In genomic region chr12:124010687-124011086, GRCh38 we compare ENCODE assay signal across 28 cellular contexts. TPM values are rescaled to one million over a fixed set of nuclear protein-coding genes. Genes with fewer than 3 reads are reported as not detected.
DNase-seq lines count a peak whose midpoint lies in the region; ATAC-seq and TF ChIP-seq lines count a peak whose summit lies in the region.
"Had no signal": no experiment of that assay in that cellular context is flagged by ENCODE, and none has a peak within 500 bp of the region (broad histone marks: within the 10 kb centered on the region; RNA-seq: fewer than 3 reads in every experiment).

No MANE protein-coding gene starts in this region.

- peaks cover 58% of the 10 kb centered on the region for H3K36me3 Mint-ChIP-seq in stimulated activated naive CD8-positive, alpha-beta T cell treated with anti-CD3 and anti-CD28 coated beads, Interleukin-15, Interleukin-2, amounts not matched to agents 100 ng/mL and 50 ng/mL, for 24 hours (ENCODE audit: low read depth)
- H3K36me3 Mint-ChIP-seq in WTC11 (peaks cover 26% of the 10 kb centered on the region), endothelial cell (ENCODE audit: low read depth, unreplicated experiment) (peaks cover 40% of the 10 kb centered on the region)

- no peak for ATAC-seq in stimulated activated naive CD8-positive, alpha-beta T cell treated with anti-CD3 and anti-CD28 coated beads, Interleukin-15, Interleukin-2, amounts not matched to agents 100 U/mL and 50 U/mL, for 24 hours
- ATAC-seq in WTC11 (no peak), HG02885 (IDR thresholded peaks at IDR 0.05; ENCODE audit: poor library complexity, unreplicated experiment) (no peak), HG02642 (IDR thresholded peaks at IDR 0.05; ENCODE audit: poor library complexity, unreplicated experiment) (no peak), mucosa of descending colon (no peak)
- ATAC-seq in stimulated activated naive CD8-positive, alpha-beta T cell treated with anti-CD3 and anti-CD28 coated beads, Interleukin-15, amount 100 ng/mL, for 72 hours: no peak
- ATAC-seq: A549, HepG2 had no signal

- H3K9me3 Mint-ChIP-seq in stimulated activated naive CD8-positive, alpha-beta T cell treated with anti-CD3 and anti-CD28 coated beads, Interleukin-15, Interleukin-2, amounts not matched to agents 100 ng/mL and 50 ng/mL, for 24 hours: no peaks in the 10 kb centered on the region
- H3K9me3 Mint-ChIP-seq in WTC11 (no peaks in the 10 kb centered on the region), endothelial cell (ENCODE audit: unreplicated experiment) (no peaks in the 10 kb centered on the region)
- H3K9me3 Mint-ChIP-seq in stimulated activated naive CD8-positive, alpha-beta T cell treated with anti-CD3 and anti-CD28 coated beads, Interleukin-15, amount 100 ng/mL, for 72 hours: no peaks in the 10 kb centered on the region
- H3K9me3 Mint-ChIP-seq: CD4-positive, alpha-beta T cell had no signal

- DNase-seq in stimulated activated naive CD8-positive, alpha-beta T cell treated with anti-CD3 and anti-CD28 coated beads, Interleukin-15, Interleukin-2, amounts not matched to agents 100 U/mL and 50 U/mL, for 24 hours: no peak
- DNase-seq in WTC11 (ENCODE audit: low spot score) (no peak), endothelial cell (ENCODE audit: low spot score) (no peak), mucosa of descending colon (no peak)
- DNase-seq in stimulated activated naive CD8-positive, alpha-beta T cell treated with anti-CD3 and anti-CD28 coated beads, Interleukin-15, amount 100 ng/mL, for 72 hours: no peak
- DNase-seq: AML-193; CD4-positive, alpha-beta T cell; EL; GF-D8; GOT3; HCEC 1CT; KBM-7; MG63; NCI-H1105 treated with DMSO at 0.1 percent for 48 hours; NCI-H146; NCI-H1930; NCI-H2107; NCI-H446; NCI-H524 treated with DMSO at 0.1 percent for 48 hours; Right ventricle myocardium superior; RPMI8226 had no signal

- CTCF ChIA-PET in WTC11 (lab: Charles Lee): interaction anchor here (1.0 kb wide), 1 partner anchor 22 kb away, joined by 3 read pairs; no protein-coding TSS in a partner anchor

- H3K27ac Mint-ChIP-seq in stimulated activated naive CD8-positive, alpha-beta T cell treated with anti-CD3 and anti-CD28 coated beads, Interleukin-15, Interleukin-2, amounts not matched to agents 100 ng/mL and 50 ng/mL, for 24 hours: peak overlapping the region; percentile 7
- H3K27ac Mint-ChIP-seq in WTC11: no peak overlapping the region
- no peak overlapping the region for H3K27ac Mint-ChIP-seq in endothelial cell (ENCODE audit: unreplicated experiment)
- H3K27ac Mint-ChIP-seq in stimulated activated naive CD8-positive, alpha-beta T cell treated with anti-CD3 and anti-CD28 coated beads, Interleukin-15, amount 100 ng/mL, for 72 hours: peak overlapping the region; percentile 43 to 83
- H3K27ac Mint-ChIP-seq: CD4-positive, alpha-beta T cell had no signal

- peaks cover 27% of the 10 kb centered on the region for H3K4me1 Mint-ChIP-seq in stimulated activated naive CD8-positive, alpha-beta T cell treated with anti-CD3 and anti-CD28 coated beads, Interleukin-15, Interleukin-2, amounts not matched to agents 100 ng/mL and 50 ng/mL, for 24 hours (ENCODE audit: low read depth)
- H3K4me1 Mint-ChIP-seq in WTC11 (peaks cover 21% of the 10 kb centered on the region), endothelial cell (ENCODE audit: unreplicated experiment) (peaks cover 15% of the 10 kb centered on the region)
- peaks cover 31% of the 10 kb centered on the region for H3K4me1 Mint-ChIP-seq in stimulated activated naive CD8-positive, alpha-beta T cell treated with anti-CD3 and anti-CD28 coated beads, Interleukin-15, amount 100 ng/mL, for 72 hours

- TF ChIP-seq CTCF in WTC11 (IDR thresholded peaks at IDR 0.05): no peak
- no peak for TF ChIP-seq CTCF in endothelial cell (IDR thresholded peaks at IDR 0.05; ENCODE audit: unreplicated experiment)
- no peak for TF ChIP-seq CTCF in mucosa of descending colon (IDR thresholded peaks at IDR 0.05)

- no peaks in the 10 kb centered on the region for H3K9me3 ChIP-seq in mucosa of descending colon
- H3K9me3 ChIP-seq: A549; BLaER1 treated with 17β-estradiol and CSF1 and Interleukin-3, amounts not matched to agents 10 nM and 100 nM; MG63; SJSA1 had no signal

- POLR2A ChIA-PET in WTC11 (lab: Charles Lee): no interaction called here

- no peak overlapping the region for H3K4me3 Mint-ChIP-seq in stimulated activated naive CD8-positive, alpha-beta T cell treated with anti-CD3 and anti-CD28 coated beads, Interleukin-15, Interleukin-2, amounts not matched to agents 100 ng/mL and 50 ng/mL, for 24 hours
- H3K4me3 Mint-ChIP-seq in WTC11 (no peak overlapping the region), endothelial cell (ENCODE audit: unreplicated experiment) (peak overlapping the region; percentile 26)
- no peak overlapping the region for H3K4me3 Mint-ChIP-seq in stimulated activated naive CD8-positive, alpha-beta T cell treated with anti-CD3 and anti-CD28 coated beads, Interleukin-15, amount 100 ng/mL, for 72 hours
- H3K4me3 Mint-ChIP-seq: CD4-positive, alpha-beta T cell had no signal

- H3K36me3 ChIP-seq in mucosa of descending colon (ENCODE audit: low read depth): peaks cover 11% of the 10 kb centered on the region

- H3K4me1 ChIP-seq in mucosa of descending colon (ENCODE audit: low read depth): no peaks in the 10 kb centered on the region
- H3K4me1 ChIP-seq: A549, SJSA1 had no signal

- intact Hi-C loops in mucosa of descending colon (cut with DNase I, micrococcal nuclease): no loop called here

- H3K27me3 Mint-ChIP-seq in stimulated activated naive CD8-positive, alpha-beta T cell treated with anti-CD3 and anti-CD28 coated beads, Interleukin-15, Interleukin-2, amounts not matched to agents 100 ng/mL and 50 ng/mL, for 24 hours: no peaks in the 10 kb centered on the region
- no peaks in the 10 kb centered on the region for H3K27me3 Mint-ChIP-seq in WTC11 (ENCODE audit: low read depth)
- H3K27me3 Mint-ChIP-seq in endothelial cell (ENCODE audit: unreplicated experiment): no peaks in the 10 kb centered on the region
- no peaks in the 10 kb centered on the region for H3K27me3 Mint-ChIP-seq in stimulated activated naive CD8-positive, alpha-beta T cell treated with anti-CD3 and anti-CD28 coated beads, Interleukin-15, amount 100 ng/mL, for 72 hours
- H3K27me3 Mint-ChIP-seq: CD4-positive, alpha-beta T cell had no signal

- no peak overlapping the region for H3K4me3 ChIP-seq in mucosa of descending colon
- H3K4me3 ChIP-seq: A549; BLaER1 treated with 17β-estradiol and CSF1 and Interleukin-3, amounts not matched to agents 10 nM and 100 nM; MG63; SJSA1 had no signal

TF ChIP-seq in WTC11, 78 proteins besides CTCF, POLR2A, EP300 and RAD21:
- no peak for TF ChIP-seq ZNF671 (CRISPR knock-in tag; IDR thresholded peaks at IDR 0.05)
- 0 out of 2 replicates have a peak, but pooled peaks have one; percentile 16 for TF ChIP-seq GTF2I (CRISPR knock-in tag; conservative IDR thresholded peaks at IDR 0.05)

RNA-seq across cellular contexts. Expression of gene ZNF664, which starts 37.7 kb away (rescaled TPM):
- total RNA-seq in WTC11 (2021) (52.6 to 61.7 TPM (median 58.9 TPM) in 3 replicates), endothelial cell (ENCODE audit: unreplicated experiment) (119 TPM), mucosa of descending colon (100 to 1,000 TPM; 101 to 132 (median 101) TPM)

RNA-seq across cellular contexts. Expression of gene CCDC92, which starts 38.1 kb away (rescaled TPM):
- 1.8 to 2.7 TPM (median 2.0 TPM) in 3 replicates for total RNA-seq in WTC11 (2021)
- total RNA-seq in endothelial cell (ENCODE audit: unreplicated experiment): 25.0 TPM
- 10 to 100 TPM; 17.7 to 47.2 (median 25.6) TPM for total RNA-seq in mucosa of descending colon

Comparison
In these comparisons a context has a peak if more than half of its experiments do, and no peak if none do; other contexts are left out.
1. H3K27ac Mint-ChIP-seq: peak in stimulated activated naive CD8-positive, alpha-beta T cell treated with anti-CD3 and anti-CD28 coated beads, Interleukin-15, Interleukin-2, amounts not matched to agents 100 ng/mL and 50 ng/mL, for 24 hours (single experiment) and stimulated activated naive CD8-positive, alpha-beta T cell treated with anti-CD3 and anti-CD28 coated beads, Interleukin-15, amount 100 ng/mL, for 72 hours (2 of 2); none in WTC11 (single experiment) and endothelial cell (single experiment).